In genomic region chr4:146945556-146946374, GRCh38 we compare ENCODE assay signal across 8 cellular contexts. TPM values are rescaled to one million over a fixed set of nuclear protein-coding genes. Genes with fewer than 3 reads are reported as not detected.
DNase-seq lines count a peak whose midpoint lies in the region; ATAC-seq and TF ChIP-seq lines count a peak whose summit lies in the region.

TTC29 (minus strand) TSS chr4:146945864; CDS start chr4:146939895, 5,969 bp downstream.

- TF ChIP-seq POLR2A in lower leg skin (IDR thresholded peaks at IDR 0.05), result no peak

- H3K4me3 ChIP-seq in AG10803 (ENCODE audit: low read length) (peak within 1 kb of the TSS; percentile 71), lower leg skin (ENCODE audit: low read depth, poor library complexity, severe bottlenecking) (peak within 1 kb of the TSS; percentile 30)

- ATAC-seq in GM19043 (IDR thresholded peaks at IDR 0.05; ENCODE audit: low read depth, unreplicated experiment), result peak; percentile 100
- peak; percentile 100 for ATAC-seq in HG03354 (IDR thresholded peaks at IDR 0.05; ENCODE audit: poor library complexity, severe bottlenecking, unreplicated experiment)

- peaks cover 22% of the 10 kb centered on the region for H3K4me1 Mint-ChIP-seq in activated CD4-positive, alpha-beta memory T cell treated with anti-CD3 and anti-CD28 coated beads for 36 hours (ENCODE audit: low read depth)

- WGBS in lower leg skin, 2 donors, result 1 to 3% methylated on average over 28 to 39 of the region's 39 CpGs

- peaks cover 17% of the 10 kb centered on the region for H3K27me3 Mint-ChIP-seq in activated CD4-positive, alpha-beta memory T cell treated with anti-CD3 and anti-CD28 coated beads for 36 hours

- H3K36me3 Mint-ChIP-seq in activated CD4-positive, alpha-beta memory T cell treated with anti-CD3 and anti-CD28 coated beads for 36 hours, result no peaks in the 10 kb centered on the region

- DNase-seq in AG10803 (ENCODE audit: low read depth), result peak; percentile 80
- DNase-seq in NCI-H526 (lab: John Stamatoyannopoulos, UW), result peak; percentile 82 to 95
- peak; percentile 92 for DNase-seq in activated CD4-positive, alpha-beta memory T cell treated with anti-CD3 and anti-CD28 coated beads for 36 hours
- peak; percentile 96 for DNase-seq in ecto neural progenitor cell (ENCODE audit: low spot score)
- peak; percentile 85 to 98 for DNase-seq in lower leg skin (ENCODE audit: low spot score in 2 of 2)
- DNase-seq in stimulated activated CD4-positive, alpha-beta T cell treated with anti-CD3 and anti-CD28 coated beads, Interleukin-4, amount 100 ng/mL, for 1 hour, result peak; percentile 87

- H3K4me3 Mint-ChIP-seq in activated CD4-positive, alpha-beta memory T cell treated with anti-CD3 and anti-CD28 coated beads for 36 hours, result peak within 1 kb of the TSS; percentile 71

- intact Hi-C loops in activated CD4-positive, alpha-beta memory T cell treated with anti-CD3 and anti-CD28 coated beads for 36 hours (cut with micrococcal nuclease), result no loop called here
- intact Hi-C loops in lower leg skin (cut with DNase I; ENCODE audit: low total_unique reads), result no loop called here

- no peaks in the 10 kb centered on the region for H3K9me3 Mint-ChIP-seq in activated CD4-positive, alpha-beta memory T cell treated with anti-CD3 and anti-CD28 coated beads for 36 hours

- CTCF ChIA-PET in activated CD4-positive, alpha-beta memory T cell treated with anti-CD3 and anti-CD28 coated beads for 36 hours (lab: Charles Lee), result no interaction called here

- H3K27ac Mint-ChIP-seq in activated CD4-positive, alpha-beta memory T cell treated with anti-CD3 and anti-CD28 coated beads for 36 hours, result no peak within 1 kb of the TSS

- POLR2A ChIA-PET in activated CD4-positive, alpha-beta memory T cell treated with anti-CD3 and anti-CD28 coated beads for 36 hours (lab: Charles Lee), result no interaction called here

- TF ChIP-seq CTCF in AG10803 (conservative IDR thresholded peaks at IDR 0.05; ENCODE audit: low read length) (no peak), lower leg skin (IDR thresholded peaks at IDR 0.05) (no peak)

RNA-seq across cellular contexts. Expression of gene TTC29, which starts in this region (rescaled TPM):
- not detected for total RNA-seq in activated CD4-positive, alpha-beta memory T cell treated with anti-CD3 and anti-CD28 coated beads for 36 hours
- under 1 TPM in 1 of 4 donors, not detected in 3; 0.13 TPM for total RNA-seq in lower leg skin

Comparison
In these comparisons a context has a peak if more than half of its experiments do, and no peak if none do; other contexts are left out.
1. Peak in every context shown above with its lines: DNase-seq, ATAC-seq and H3K4me3 ChIP-seq.
2. Peak in DNase-seq in activated CD4-positive, alpha-beta memory T cell treated with anti-CD3 and anti-CD28 coated beads for 36 hours; RNA of the gene not detected or under 1 TPM.
3. Peak in DNase-seq and H3K4me3 ChIP-seq in lower leg skin; RNA of the gene not detected or under 1 TPM.